In the genomic region with DNA sequence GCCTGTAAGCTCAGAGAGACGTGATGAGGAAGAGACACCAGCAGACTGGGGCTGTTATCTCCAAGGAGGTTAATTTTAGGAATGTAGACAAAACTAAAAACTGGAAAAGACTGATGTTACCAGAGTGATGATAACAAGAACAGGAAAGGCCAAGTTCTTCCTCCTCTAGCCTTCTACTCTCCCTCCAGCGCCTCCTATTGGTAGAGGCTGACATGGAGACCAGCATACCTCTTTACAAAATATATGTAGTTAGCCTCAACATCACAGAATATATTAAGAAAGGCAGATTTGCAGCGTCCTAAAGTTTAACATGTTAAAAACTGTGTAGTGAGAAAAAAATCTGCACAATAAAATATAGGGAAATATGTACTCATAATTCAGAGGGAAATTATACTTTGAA, we compare ENCODE assay signal across 8 cellular contexts.
A peak's percentile ranks its signal among the peaks of the same experiment; 100 is the strongest.
DNase-seq lines count a peak whose midpoint lies in the region; TF ChIP-seq lines count a peak whose summit lies in the region.

No MANE protein-coding gene starts in this region.

- H3K27me3 ChIP-seq in BE2C: no peaks in the 10 kb centered on the region
- no peaks in the 10 kb centered on the region for H3K27me3 ChIP-seq in vagina

- peaks cover 8% of the 10 kb centered on the region for H3K4me1 ChIP-seq in BE2C
- H3K4me1 ChIP-seq in vagina: no peaks in the 10 kb centered on the region

- H3K4me3 ChIP-seq in BE2C (ENCODE audit: low read depth, low read length): no peak overlapping the region
- no peak overlapping the region for H3K4me3 ChIP-seq in vagina

- intact Hi-C loops in vagina (cut with DNase I): no loop called here

- TF ChIP-seq POLR2A in vagina (IDR thresholded peaks at IDR 0.05): no peak

- no peak overlapping the region for H3K27ac ChIP-seq in vagina

- no peaks in the 10 kb centered on the region for H3K9me3 ChIP-seq in BE2C
- no peaks in the 10 kb centered on the region for H3K9me3 ChIP-seq in vagina

- DNase-seq in BE2C: peak; percentile 35
- DNase-seq in GM13977 (ENCODE audit: low spot score): no peak
- peak; percentile 79 for DNase-seq in NCI-H69 (lab: John Stamatoyannopoulos, UW)
- peak; percentile 9 for DNase-seq in foreskin melanocyte
- DNase-seq in vagina (ENCODE audit: extremely low spot score in 2 of 2): no peak
- no peak for DNase-seq in stimulated activated naive CD4-positive, alpha-beta T cell treated with Interleukin-2 at 50 U/mL for 16 hours (lab: John Stamatoyannopoulos, UW)
- DNase-seq in NCI-H1092 treated with DMSO at 0.1 percent for 48 hours (lab: John Stamatoyannopoulos, UW): no peak
- DNase-seq in OCI-M2 (lab: John Stamatoyannopoulos, UW; ENCODE audit: unreplicated experiment): no peak

- H3K36me3 ChIP-seq in BE2C (no peaks in the 10 kb centered on the region), vagina (no peaks in the 10 kb centered on the region)

- in situ Hi-C loops in GM13977 (cut with MboI; ENCODE audit: low pct_unique_long_range_greater_than_20kb, low sequenced_read_pairs, unreplicated experiment): loop anchor here (25.0 kb wide), 1 partner anchor 285 kb away; no protein-coding TSS in a partner anchor

- TF ChIP-seq CTCF in BE2C (IDR thresholded peaks at IDR 0.05; ENCODE audit: low read depth, low read length): peak; percentile 64
- peak; percentile 63 for TF ChIP-seq CTCF in GM13977 (IDR thresholded peaks at IDR 0.05; ENCODE audit: extremely low read depth, insufficient read depth, missing control alignments)
- no peak for TF ChIP-seq CTCF in vagina (IDR thresholded peaks at IDR 0.05)

Comparison
In these comparisons a context has a peak if more than half of its experiments do, and no peak if none do; other contexts are left out.
1. DNase-seq: peak in BE2C (single experiment), NCI-H69 (single experiment) and foreskin melanocyte (single experiment); none in GM13977 (single experiment), vagina (0 of 2), stimulated activated naive CD4-positive, alpha-beta T cell treated with Interleukin-2 at 50 U/mL for 16 hours (single experiment), NCI-H1092 treated with DMSO at 0.1 percent for 48 hours (single experiment) and OCI-M2 (single experiment).
2. CTCF ChIP-seq: peak in BE2C (single experiment) and GM13977 (single experiment); none in vagina (0 of 3).